Comparison of ENCODE assay signal across 24 cellular contexts in genomic region chr3:46917257-46917656, GRCh38. TPM values are rescaled to one million over a fixed set of nuclear protein-coding genes. Genes with fewer than 3 reads are reported as not detected.
DNase-seq lines count a peak whose midpoint lies in the region; ATAC-seq, FAIRE-seq and TF ChIP-seq lines count a peak whose summit lies in the region.
"Had no signal": no experiment of that assay in that cellular context is flagged by ENCODE, and none has a peak within 500 bp of the region (broad histone marks: within the 10 kb centered on the region; RNA-seq: fewer than 3 reads in every experiment).

No MANE protein-coding gene starts in this region.

- TF ChIP-seq RAD21 in GM12878 (IDR thresholded peaks at IDR 0.05; ENCODE audit: insufficient read depth, low read depth, low read length) = no peak

- CTCF ChIA-PET in GM12878 (lab: Yijun Ruan, JAX) = interaction anchor here (3.1 kb wide), 1 partner anchor 8 kb away, joined by 13 read pairs; no protein-coding TSS in a partner anchor

- H3K4me2 ChIP-seq in Karpas-422 (ENCODE audit: low read depth, low read length, poor library complexity, severe bottlenecking) = no peak overlapping the region
- H3K4me2 ChIP-seq in GM12878 (ENCODE audit: control insufficient read depth, insufficient read depth) = no peak overlapping the region
- H3K4me2 ChIP-seq: A549 had no signal

- in situ Hi-C loops in GM12878 (cut with MboI) = no loop called here

- H3K79me2 ChIP-seq in Karpas-422 (ENCODE audit: low read length) (no peaks in the 10 kb centered on the region), GM12878 (ENCODE audit: control insufficient read depth, insufficient read depth, low read length) (no peaks in the 10 kb centered on the region; the same call in 1 of the 2 replicates)

- H2AFZ ChIP-seq in Karpas-422 (ENCODE audit: low read length) (no peak overlapping the region), GM12878 (ENCODE audit: control insufficient read depth, low read depth, low read length) (no peak overlapping the region)

- no peak for TF ChIP-seq EP300 in GM12878 (IDR thresholded peaks at IDR 0.05; ENCODE audit: borderline replicate concordance in 1 of 2, control insufficient read depth in 1 of 2, low read depth in 2 of 2, low read length in 2 of 2)
- no peak for TF ChIP-seq EP300 in sigmoid colon (IDR thresholded peaks at IDR 0.05)

- FAIRE-seq in GM12878 (lab: Jason Lieb, UNC) = no peak
- FAIRE-seq: A549, GM18507, HTR-8/SVneo had no signal

- H4K20me1 ChIP-seq in Karpas-422 (ENCODE audit: insufficient read depth, low read depth, low read length) (no peaks in the 10 kb centered on the region), GM12878 (ENCODE audit: control insufficient read depth, insufficient read depth) (no peaks in the 10 kb centered on the region)

- H3K4me1 ChIP-seq in heart right ventricle = peaks cover 0 to 13% (median 8%) of the 10 kb centered on the region in 9 donors
- no peaks in the 10 kb centered on the region for H3K4me1 ChIP-seq in Karpas-422 (ENCODE audit: low read length)
- peaks cover 8% of the 10 kb centered on the region; the same call in 1 of the 2 replicates for H3K4me1 ChIP-seq in GM12878 (ENCODE audit: control insufficient read depth, insufficient read depth, low read length)
- peaks cover 0 to 12% (median 10%) of the 10 kb centered on the region in 4 donors for H3K4me1 ChIP-seq in sigmoid colon

- no peak overlapping the region for H3K27ac ChIP-seq in heart right ventricle
- peak overlapping the region; percentile 32; the same call in 1 of the 2 replicates for H3K27ac ChIP-seq in Karpas-422 (ENCODE audit: low read length)
- H3K27ac ChIP-seq in GM12878 (ENCODE audit: control insufficient read depth, insufficient read depth) = no peak overlapping the region
- no peak overlapping the region for H3K27ac ChIP-seq in sigmoid colon
- H3K27ac ChIP-seq: A549 had no signal

- SMC1A ChIA-PET in GM12878 (lab: Charles Lee; ENCODE audit: uncharacterized antibody, unreplicated experiment) = interaction anchor here (1.1 kb wide), 1 partner anchor 9 kb away, joined by 3 read pairs; no protein-coding TSS in a partner anchor

- DNase-seq in cardiac septum (ENCODE audit: low spot score) = peak; percentile 62
- DNase-seq in heart right ventricle = no peak
- DNase-seq in Karpas-422 = peak; percentile 42
- no peak for DNase-seq in GM12878 (ENCODE audit: low read depth, low spot score)
- peak; percentile 24 for DNase-seq in sigmoid colon
- no peak for DNase-seq in HUDEP-2 (lab: John Stamatoyannopoulos, UW; ENCODE audit: unreplicated experiment in 76 of 76)
- DNase-seq: Calu3; GF-D8; HFFc6; NCI-H1105; NCI-H748 treated with DMSO at 0.1 percent for 48 hours; NK-92 treated with Interleukin-12 subunit alpha and Interleukin-12 subunit beta, amount 100 ng/mL, for 24 hours; OCI-M1; SIG-M5 had no signal

- peaks cover 0 to 13% (median 0%) of the 10 kb centered on the region in 11 donors for H3K9me3 ChIP-seq in heart right ventricle
- no peaks in the 10 kb centered on the region for H3K9me3 ChIP-seq in Karpas-422 (ENCODE audit: low read length)
- peaks cover 17% of the 10 kb centered on the region; the same call in 2 of the 3 replicates for H3K9me3 ChIP-seq in GM12878 (replicated peaks; ENCODE audit: control insufficient read depth, insufficient read depth, low read length)
- no peaks in the 10 kb centered on the region for H3K9me3 ChIP-seq in sigmoid colon
- H3K9me3 ChIP-seq: A549 had no signal

- TF ChIP-seq CTCF in heart right ventricle (IDR thresholded peaks at IDR 0.05) (no peak), GM12878 (IDR thresholded peaks at IDR 0.05 in 2 of 3, conservative IDR thresholded peaks at IDR 0.05 in 1 of 3; ENCODE audit: control insufficient read depth in 2 of 3, extremely low read depth in 1 of 3, insufficient read depth in 1 of 3, low read depth in 3 of 3, low read length in 3 of 3) (no peak), sigmoid colon (IDR thresholded peaks at IDR 0.05) (no peak)

- H3K36me3 ChIP-seq in heart right ventricle (peaks cover 0 to 64% (median 40%) of the 10 kb centered on the region in 9 donors), Karpas-422 (ENCODE audit: insufficient read depth, low read length) (peaks cover 58% of the 10 kb centered on the region), GM12878 (ENCODE audit: control insufficient read depth in 2 of 2, insufficient read depth in 2 of 2, low read length in 1 of 2) (peaks cover 19 to 52% of the 10 kb centered on the region in 2 experiments), sigmoid colon (peaks cover 13 to 60% (median 41%) of the 10 kb centered on the region in 4 donors)

- POLR2A ChIA-PET in GM12878 (lab: Charles Lee) = interaction anchor here (1.1 kb wide), 1 partner anchor 17 kb away, joined by 3 read pairs; no protein-coding TSS in a partner anchor

- no TSS peak for BruUV-seq in GM12878 (replicated peaks; lab: Mats Ljungman, UMichigan)

- no peaks in the 10 kb centered on the region for H3K9me2 ChIP-seq in Karpas-422 (replicated peaks; ENCODE audit: insufficient read depth, low read length)

- no peaks in the 10 kb centered on the region for H3K27me3 ChIP-seq in heart right ventricle
- H3K27me3 ChIP-seq in Karpas-422 (ENCODE audit: low read length) = no peaks in the 10 kb centered on the region
- no peaks in the 10 kb centered on the region for H3K27me3 ChIP-seq in GM12878 (replicated peaks in 1 of 2; ENCODE audit: control insufficient read depth in 2 of 2, insufficient read depth in 2 of 2, low read length in 1 of 2)
- no peaks in the 10 kb centered on the region for H3K27me3 ChIP-seq in sigmoid colon

- 98 to 99% methylated on average over 3 of the region's 3 CpGs for WGBS in heart right ventricle, 2 donors
- WGBS in GM12878 (ENCODE audit: insufficient coverage, insufficient replicate concordance, low lambda C conversion rate, missing lambda C conversion rate) = 83% methylated on average over 3 of the region's 3 CpGs
- WGBS in sigmoid colon, 2 donors = 97% methylated on average over 3 of the region's 3 CpGs

- RAD21 ChIA-PET in GM12878 (lab: Charles Lee; ENCODE audit: unreplicated experiment) = interaction anchor here (0.7 kb wide), 1 partner anchor 9 kb away, joined by 3 read pairs; no protein-coding TSS in a partner anchor

- H3K9ac ChIP-seq in Karpas-422 (ENCODE audit: low read length) = no peak overlapping the region
- no peak overlapping the region for H3K9ac ChIP-seq in GM12878 (ENCODE audit: control insufficient read depth, insufficient read depth, low read length)

- 0 out of 2 replicates have a peak, but pooled peaks have one; percentile 19 for TF ChIP-seq POLR2A in GM12878 (IDR thresholded peaks at IDR 0.05; ENCODE audit: low read depth, low read length)
- no peak for TF ChIP-seq POLR2A in sigmoid colon (IDR thresholded peaks at IDR 0.05)

- H3K4me3 ChIP-seq in heart right ventricle (no peak overlapping the region), Karpas-422 (ENCODE audit: low read length) (no peak overlapping the region), GM12878 (no peak overlapping the region), sigmoid colon (no peak overlapping the region)
- H3K4me3 ChIP-seq: A549 had no signal

- ATAC-seq in heart right ventricle (no peak), GM12878 (no peak), HG03045 (IDR thresholded peaks at IDR 0.05; ENCODE audit: unreplicated experiment) (no peak), GM21786 (IDR thresholded peaks at IDR 0.05; ENCODE audit: unreplicated experiment) (no peak)
- ATAC-seq: A549, SK-N-SH treated with all-trans-retinoic acid at 6 μM for 48 hours had no signal

- intact Hi-C loops in cardiac septum (cut with DNase I) = no loop called here
- intact Hi-C loops in heart right ventricle (cut with DNase I) = no loop called here
- intact Hi-C loops in GM12878 (cut with micrococcal nuclease; ENCODE audit: unreplicated experiment) = no loop called here
- intact Hi-C loops in sigmoid colon (cut with DNase I) = loop anchor here (10.0 kb wide), 1 partner anchor 408 kb away; no protein-coding TSS in a partner anchor

RNA-seq across cellular contexts. Expression of gene PTH1R, which starts 39.7 kb away (rescaled TPM):
- 5.4 TPM for total RNA-seq in cardiac septum
- total RNA-seq in heart right ventricle = 10 to 100 TPM in 2 of 10 donors, 1 to 10 TPM in 8; 1.5 to 18.5 (median 3.0) TPM
- polyA plus RNA-seq in heart right ventricle = 10 to 100 TPM; 12.8 to 89.8 TPM
- total RNA-seq in Karpas-422 (2014; rRNA removed; shearing (Covaris generic); ENCODE audit: low replicate concordance) = not detected in 2 replicates
- total RNA-seq in GM12878 (2013; cell fraction: nucleolus; rRNA removed) = not detected in 2 replicates
- not detected in 2 replicates for total RNA-seq in GM12878 (2014; rRNA removed)
- not detected in 2 replicates for total RNA-seq in GM12878 (2014; rRNA removed; fragmentation: Illumina TruSeq; extraction: Trizol)
- not detected in 2 replicates for total RNA-seq in GM12878 (2021)
- polyA plus RNA-seq in GM12878 (2011; ENCODE audit: low read depth) = not detected
- polyA plus RNA-seq in GM12878 (2011; rRNA removed) = not detected in 2 replicates
- polyA plus RNA-seq in GM12878 (2011; cell fraction: cytosol; rRNA removed) = 0.03 and 0.13 TPM in 2 replicates
- 0.61 and 1.2 TPM in 2 replicates for polyA plus RNA-seq in GM12878 (2011; cell fraction: nucleus; rRNA removed)
- polyA plus RNA-seq in GM12878 (2012) = 0.22 TPM in 1 of 2 replicates, not detected in the other
- polyA plus RNA-seq in GM12878 (2014; fragmentation: Illumina TruSeq; extraction: Trizol) = not detected in 2 replicates
- not detected for polyA plus RNA-seq in GM12878 (2014; fragmentation: Nextera tagmentation; extraction: Ambion mirVana)
- 0.20 TPM in 1 of 2 replicates, not detected in the other for polyA plus RNA-seq in GM12878 (2014; rRNA removed)
- polyA plus RNA-seq in GM12878 (2016; fragmentation: Nextera tagmentation; extraction: Ambion mirVana) = not detected
- polyA minus RNA-seq in GM12878 (2011; rRNA and poly(A)+ RNA removed) = not detected in 2 replicates
- polyA minus RNA-seq in GM12878 (2011; cell fraction: cytosol; rRNA and poly(A)+ RNA removed) = not detected in 2 replicates
- not detected in 2 replicates for polyA minus RNA-seq in GM12878 (2011; cell fraction: nucleus; rRNA and poly(A)+ RNA removed)
- 1 to 10 TPM; 3.6 to 9.0 (median 6.0) TPM for total RNA-seq in sigmoid colon
- 1 to 10 TPM; 1.2 to 5.2 (median 3.6) TPM for polyA plus RNA-seq in sigmoid colon
- total RNA-seq: Calu3; CD4-positive, alpha-beta memory T cell; RPMI7951 had no signal
- polyA plus RNA-seq: CD4-positive, alpha-beta memory T cell had no signal

RNA-seq across cellular contexts. Expression of gene MYL3, which starts 54.0 kb away (rescaled TPM):
- 3,804 TPM for total RNA-seq in cardiac septum
- total RNA-seq in heart right ventricle = 1,000 to 10,000 TPM; 5,377 to 9,904 (median 7,431) TPM
- 1,000 to 10,000 TPM; 7,541 to 8,578 TPM for polyA plus RNA-seq in heart right ventricle
- total RNA-seq in Karpas-422 (2014; rRNA removed; shearing (Covaris generic); ENCODE audit: low replicate concordance) = not detected in 2 replicates
- not detected in 2 replicates for total RNA-seq in GM12878 (2013; cell fraction: nucleolus; rRNA removed)
- total RNA-seq in GM12878 (2014; rRNA removed) = not detected in 2 replicates
- not detected in 2 replicates for total RNA-seq in GM12878 (2014; rRNA removed; fragmentation: Illumina TruSeq; extraction: Trizol)
- total RNA-seq in GM12878 (2021) = not detected in 2 replicates
- not detected for polyA plus RNA-seq in GM12878 (2011; ENCODE audit: low read depth)
- polyA plus RNA-seq in GM12878 (2011; rRNA removed) = not detected in 2 replicates
- polyA plus RNA-seq in GM12878 (2011; cell fraction: cytosol; rRNA removed) = 0.15 TPM in 1 of 2 replicates, not detected in the other
- not detected in 2 replicates for polyA plus RNA-seq in GM12878 (2011; cell fraction: nucleus; rRNA removed)
- 0.15 TPM in 1 of 2 replicates, not detected in the other for polyA plus RNA-seq in GM12878 (2012)
- not detected in 2 replicates for polyA plus RNA-seq in GM12878 (2014; fragmentation: Illumina TruSeq; extraction: Trizol)
- not detected for polyA plus RNA-seq in GM12878 (2014; fragmentation: Nextera tagmentation; extraction: Ambion mirVana)
- polyA plus RNA-seq in GM12878 (2014; rRNA removed) = not detected in 2 replicates
- under 1 TPM in 1 of 2 experiments, not detected in 1; 0.40 TPM for polyA plus RNA-seq in GM12878 (2016; fragmentation: Nextera tagmentation; extraction: Ambion mirVana)
- not detected in 2 replicates for polyA minus RNA-seq in GM12878 (2011; rRNA and poly(A)+ RNA removed)
- polyA minus RNA-seq in GM12878 (2011; cell fraction: cytosol; rRNA and poly(A)+ RNA removed) = not detected in 2 replicates
- not detected in 2 replicates for polyA minus RNA-seq in GM12878 (2011; cell fraction: nucleus; rRNA and poly(A)+ RNA removed)
- total RNA-seq in sigmoid colon = 10 to 100 TPM in 1 of 4 donors, 1 to 10 TPM in 3; 1.5 to 10.8 (median 2.7) TPM
- 10 to 100 TPM in 1 of 3 donors, 1 to 10 TPM in 2; 2.4 to 11.8 (median 8.4) TPM for polyA plus RNA-seq in sigmoid colon
- total RNA-seq: Calu3; CD4-positive, alpha-beta memory T cell; H4; NCI-H460; RPMI7951 had no signal
- polyA plus RNA-seq: CD4-positive, alpha-beta memory T cell had no signal

RNA-seq across cellular contexts. Expression of gene CCDC12, which starts 59.3 kb away (rescaled TPM):
- total RNA-seq in cardiac septum (35.6 TPM), heart right ventricle (10 to 100 TPM; 28.8 to 39.9 (median 33.3) TPM), GM12878 (2014; rRNA removed) (46.9 and 53.0 TPM in 2 replicates), GM12878 (2014; rRNA removed; fragmentation: Illumina TruSeq; extraction: Trizol) (67.3 and 72.4 TPM in 2 replicates), GM12878 (2021) (65.8 and 65.9 TPM in 2 replicates), sigmoid colon (10 to 100 TPM; 33.1 to 41.0 (median 36.6) TPM)
- polyA plus RNA-seq in heart right ventricle (100 to 1,000 TPM in 1 of 2 donors, 10 to 100 TPM in 1; 86.1 to 137 TPM), GM12878 (2011; rRNA removed) (31.2 and 45.6 TPM in 2 replicates), GM12878 (2014; fragmentation: Illumina TruSeq; extraction: Trizol) (11.2 and 63.3 TPM in 2 replicates), GM12878 (2014; fragmentation: Nextera tagmentation; extraction: Ambion mirVana) (10 to 100 TPM in 1 of 2 experiments, 1 to 10 TPM in 1; 9.2 to 22.5 TPM), GM12878 (2014; rRNA removed) (59.3 and 67.6 TPM in 2 replicates), GM12878 (2016; fragmentation: Nextera tagmentation; extraction: Ambion mirVana) (10 to 100 TPM; 83.1 to 91.4 TPM), sigmoid colon (10 to 100 TPM; 58.9 to 80.9 (median 77.5) TPM)
- total RNA-seq in Karpas-422 (2014; rRNA removed; shearing (Covaris generic); ENCODE audit: low replicate concordance) = 40.2 and 83.5 TPM in 2 replicates
- 111 and 121 TPM in 2 replicates for total RNA-seq in GM12878 (2013; cell fraction: nucleolus; rRNA removed)
- polyA plus RNA-seq in GM12878 (2011; ENCODE audit: low read depth) = 29.4 TPM
- 52.2 and 68.0 TPM in 2 replicates for polyA plus RNA-seq in GM12878 (2011; cell fraction: cytosol; rRNA removed)
- 63.4 and 85.5 TPM in 2 replicates for polyA plus RNA-seq in GM12878 (2011; cell fraction: nucleus; rRNA removed)
- 47.7 and 72.7 TPM in 2 replicates for polyA plus RNA-seq in GM12878 (2012)
- 69.5 and 77.8 TPM in 2 replicates for polyA minus RNA-seq in GM12878 (2011; rRNA and poly(A)+ RNA removed)
- 15.6 and 18.2 TPM in 2 replicates for polyA minus RNA-seq in GM12878 (2011; cell fraction: cytosol; rRNA and poly(A)+ RNA removed)
- 64.3 and 144 TPM in 2 replicates for polyA minus RNA-seq in GM12878 (2011; cell fraction: nucleus; rRNA and poly(A)+ RNA removed)

Comparison
In these comparisons a context has a peak if more than half of its experiments do, and no peak if none do; other contexts are left out.
1. DNase-seq: peak in cardiac septum (single experiment), Karpas-422 (single experiment) and sigmoid colon (single experiment); none in heart right ventricle (0 of 2), GM12878 (single experiment) and HUDEP-2 (0 of 76).
2. RNA of gene MYL3, which starts 54.0 kb away (total RNA-seq): 5,377 to 9,904 TPM in heart right ventricle and 3,804 TPM in cardiac septum (single experiment); 1.5 to 10.8 TPM in sigmoid colon, not detected in Karpas-422 and not detected in GM12878; every median in the first group is over 100 times any median in the second.